In genomic region chr16:50269061-50269705, GRCh38 we compare ENCODE assay signal across 1 cellular context.
TF ChIP-seq lines count a peak whose summit lies in the region.

No MANE protein-coding gene starts in this region.

TF ChIP-seq in GM12878, 131 proteins besides CTCF, POLR2A, EP300 and RAD21:
- TF ChIP-seq FOS (IDR thresholded peaks at IDR 0.05; ENCODE audit: borderline replicate concordance, extremely low read depth, insufficient read length) (no peak), IRF4 (IDR thresholded peaks at IDR 0.05; ENCODE audit: low read depth, low read length) (no peak), TAF1 (IDR thresholded peaks at IDR 0.05; ENCODE audit: borderline replicate concordance, low read depth, low read length) (no peak), ZBTB40 (IDR thresholded peaks at IDR 0.05; ENCODE audit: borderline replicate concordance) (no peak)
